ENCODE assay signal across 19 cellular contexts in the genomic region with DNA sequence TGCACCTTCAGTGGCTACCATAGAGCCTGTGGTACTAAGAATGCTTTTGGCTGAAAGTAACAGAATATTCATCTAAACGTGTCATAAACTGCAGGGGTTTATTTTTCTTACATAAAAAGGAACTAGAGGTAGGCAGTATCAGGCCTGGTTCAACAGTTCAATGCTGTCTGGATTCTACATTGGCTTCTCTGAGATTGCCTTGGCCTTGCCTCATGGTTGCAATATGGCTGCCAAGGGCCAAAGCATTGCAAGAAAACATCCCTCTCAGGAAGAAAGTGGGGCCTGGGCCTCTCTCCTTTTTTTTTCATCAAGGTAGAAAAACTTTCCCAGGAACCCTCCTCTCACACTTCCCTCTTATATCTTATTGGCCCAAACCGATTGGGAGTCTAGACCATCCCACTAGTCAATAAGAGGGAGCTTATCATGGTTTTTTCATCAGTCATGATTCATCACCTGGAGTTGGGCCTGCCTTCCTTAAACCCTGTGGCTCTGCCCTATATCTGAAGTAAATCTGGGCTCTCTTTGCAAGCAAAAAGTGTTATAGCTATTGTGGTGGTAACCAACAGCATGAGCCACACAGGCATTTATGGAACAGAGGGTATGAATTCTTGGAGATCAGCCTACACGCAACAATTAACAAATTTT. TPM values are rescaled to one million over a fixed set of nuclear protein-coding genes. Genes with fewer than 3 reads are reported as not detected.
DNase-seq lines count a peak whose midpoint lies in the region; ATAC-seq, FAIRE-seq and TF ChIP-seq lines count a peak whose summit lies in the region.
"Had no signal": no experiment of that assay in that cellular context is flagged by ENCODE, and none has a peak within 500 bp of the region (broad histone marks: within the 10 kb centered on the region; RNA-seq: fewer than 3 reads in every experiment).

No MANE protein-coding gene starts in this region.

- dilution Hi-C loops in mammary epithelial cell (cut with HindIII; ENCODE audit: low sequenced_read_pairs): no loop called here

- H3K9ac ChIP-seq in astrocyte (ENCODE audit: low read length) (no peak overlapping the region), mammary epithelial cell (ENCODE audit: insufficient read depth, low read length) (no peak overlapping the region)
- H3K9ac ChIP-seq: SK-N-SH had no signal

- H3K36me3 Mint-ChIP-seq in CD8-positive, alpha-beta T cell: peaks cover 9% of the 10 kb centered on the region
- H3K36me3 Mint-ChIP-seq in astrocyte (ENCODE audit: low read depth, unreplicated experiment): no peaks in the 10 kb centered on the region
- H3K36me3 Mint-ChIP-seq in stimulated activated memory B cell treated with anti-CD40 and anti-IgM and Interleukin-4, amounts not matched to agents 10 μg/mL and 1 μg/mL and 100 μg/mL, for 72 hours: peaks cover 1% of the 10 kb centered on the region

- H3K27me3 ChIP-seq in CD8-positive, alpha-beta T cell (ENCODE audit: insufficient read depth, low read length): no peaks in the 10 kb centered on the region
- H3K27me3 ChIP-seq in astrocyte (ENCODE audit: insufficient read depth, low read length) (no peaks in the 10 kb centered on the region), mammary epithelial cell (ENCODE audit: insufficient read depth, low read length) (no peaks in the 10 kb centered on the region)

- no peak overlapping the region for H3K4me3 ChIP-seq in CD8-positive, alpha-beta T cell (ENCODE audit: low read depth, low read length)
- no peak overlapping the region for H3K4me3 ChIP-seq in HEK293 (ENCODE audit: low read depth, low read length)
- no peak overlapping the region for H3K4me3 ChIP-seq in astrocyte (ENCODE audit: insufficient read depth, low read depth, low read length)
- H3K4me3 ChIP-seq in mammary epithelial cell (replicated peaks in 1 of 3; ENCODE audit: insufficient read depth in 1 of 3, low read depth in 2 of 3, low read length in 3 of 3): no peak overlapping the region
- H3K4me3 ChIP-seq: GM12878, HAP-1 had no signal

- H3K4me2 ChIP-seq in astrocyte (ENCODE audit: low read length) (no peak overlapping the region), mammary epithelial cell (ENCODE audit: insufficient read depth, low read depth, low read length) (no peak overlapping the region)
- H3K4me2 ChIP-seq: SK-N-SH had no signal

- ATAC-seq in CD8-positive, alpha-beta T cell: no peak
- no peak for ATAC-seq in stimulated activated memory B cell treated with anti-CD40 and anti-IgM and Interleukin-4, amounts not matched to agents 10 μg/mL and 1 μg/mL and 100 μg/mL, for 72 hours
- ATAC-seq: GM12878, Panc1, Right ventricle myocardium inferior had no signal

- no peaks in the 10 kb centered on the region for H3K27me3 Mint-ChIP-seq in CD8-positive, alpha-beta T cell (ENCODE audit: low read depth)
- H3K27me3 Mint-ChIP-seq in astrocyte (ENCODE audit: low read depth, unreplicated experiment): peaks cover 7% of the 10 kb centered on the region
- H3K27me3 Mint-ChIP-seq in stimulated activated memory B cell treated with anti-CD40 and anti-IgM and Interleukin-4, amounts not matched to agents 10 μg/mL and 1 μg/mL and 100 μg/mL, for 72 hours: no peaks in the 10 kb centered on the region
- H3K27me3 Mint-ChIP-seq: IgD-negative memory B cell had no signal

- no peak overlapping the region for H3K4me3 Mint-ChIP-seq in CD8-positive, alpha-beta T cell
- no peak overlapping the region for H3K4me3 Mint-ChIP-seq in astrocyte (ENCODE audit: unreplicated experiment)
- H3K4me3 Mint-ChIP-seq in stimulated activated memory B cell treated with anti-CD40 and anti-IgM and Interleukin-4, amounts not matched to agents 10 μg/mL and 1 μg/mL and 100 μg/mL, for 72 hours: no peak overlapping the region

- POLR2A ChIA-PET in CD8-positive, alpha-beta T cell (lab: Charles Lee): no interaction called here
- POLR2A ChIA-PET in HEK293 (lab: Yijun Ruan, JAX): no interaction called here

- no peak overlapping the region for H2AFZ ChIP-seq in astrocyte (ENCODE audit: low read depth, low read length)
- H2AFZ ChIP-seq in mammary epithelial cell (ENCODE audit: low read depth, low read length): no peak overlapping the region

- peaks cover 19% of the 10 kb centered on the region for H3K4me1 ChIP-seq in CD8-positive, alpha-beta T cell (ENCODE audit: insufficient read depth, low read length)
- H3K4me1 ChIP-seq in HEK293 (ENCODE audit: control insufficient read depth, insufficient read depth, low read length) (no peaks in the 10 kb centered on the region), astrocyte (ENCODE audit: insufficient read depth, low read length) (peaks cover 9% of the 10 kb centered on the region), mammary epithelial cell (ENCODE audit: insufficient read depth, low read length) (no peaks in the 10 kb centered on the region)

- no TSS peak for BruUV-seq in mammary epithelial cell (replicated peaks; lab: Mats Ljungman, UMichigan)

- in situ Hi-C loops in ACHN (cut with HindIII; ENCODE audit: low pct_ligation_motif_present, low pct_unique_long_range_greater_than_20kb, low sequenced_read_pairs): no loop called here
- in situ Hi-C loops in mammary epithelial cell (cut with MboI; ENCODE audit: low sequenced_read_pairs in 2 of 2): no loop called here

- no peak for DNase-seq in CD8-positive, alpha-beta T cell
- DNase-seq in astrocyte (ENCODE audit: low read depth) (no peak), ACHN (no peak), mammary epithelial cell (no peak)
- no peak for DNase-seq in stimulated activated CD4-positive, alpha-beta T cell treated with anti-CD3 and anti-CD28 coated beads, Interleukin-12 subunit alpha, Interleukin-12 subunit beta, amount 100 ng/mL, for 4 hours
- DNase-seq: AML-193, Calu3, NCI-H1105 treated with DMSO at 0.1 percent for 48 hours, NCI-H2107, SK-N-SH had no signal

- H3K4me1 Mint-ChIP-seq in CD8-positive, alpha-beta T cell (ENCODE audit: low read depth): peaks cover 18% of the 10 kb centered on the region
- no peaks in the 10 kb centered on the region for H3K4me1 Mint-ChIP-seq in astrocyte (ENCODE audit: low read depth, unreplicated experiment)
- peaks cover 16% of the 10 kb centered on the region for H3K4me1 Mint-ChIP-seq in stimulated activated memory B cell treated with anti-CD40 and anti-IgM and Interleukin-4, amounts not matched to agents 10 μg/mL and 1 μg/mL and 100 μg/mL, for 72 hours

- FAIRE-seq in astrocyte (lab: Jason Lieb, UNC): peak; percentile 17
- FAIRE-seq: GM12878, GM18507, HTR-8/SVneo had no signal

- no peak overlapping the region for H3K27ac ChIP-seq in CD8-positive, alpha-beta T cell (ENCODE audit: low read depth, low read length)
- H3K27ac ChIP-seq in HEK293 (ENCODE audit: extremely low read depth, low read depth, low read length): no peak overlapping the region
- H3K27ac ChIP-seq in astrocyte (ENCODE audit: low read depth, low read length): no peak overlapping the region
- H3K27ac ChIP-seq in mammary epithelial cell (ENCODE audit: insufficient read depth, low read depth, low read length): no peak overlapping the region

- H3K27ac Mint-ChIP-seq in CD8-positive, alpha-beta T cell: peak overlapping the region; percentile 90
- H3K27ac Mint-ChIP-seq in astrocyte (ENCODE audit: unreplicated experiment): no peak overlapping the region
- H3K27ac Mint-ChIP-seq in stimulated activated memory B cell treated with anti-CD40 and anti-IgM and Interleukin-4, amounts not matched to agents 10 μg/mL and 1 μg/mL and 100 μg/mL, for 72 hours: peak overlapping the region; percentile 85

- H3K9me3 Mint-ChIP-seq in CD8-positive, alpha-beta T cell: no peaks in the 10 kb centered on the region
- no peaks in the 10 kb centered on the region for H3K9me3 Mint-ChIP-seq in astrocyte (ENCODE audit: unreplicated experiment)
- H3K9me3 Mint-ChIP-seq in stimulated activated memory B cell treated with anti-CD40 and anti-IgM and Interleukin-4, amounts not matched to agents 10 μg/mL and 1 μg/mL and 100 μg/mL, for 72 hours: no peaks in the 10 kb centered on the region
- H3K9me3 Mint-ChIP-seq: IgD-negative memory B cell had no signal

- H3K79me2 ChIP-seq in astrocyte (ENCODE audit: insufficient read depth, low read length) (no peaks in the 10 kb centered on the region), mammary epithelial cell (ENCODE audit: insufficient read depth, low read length) (no peaks in the 10 kb centered on the region)

- CTCF ChIA-PET in CD8-positive, alpha-beta T cell (lab: Charles Lee): interaction anchor here (0.9 kb wide), 1 partner anchor 33 kb away, joined by 3 read pairs; no protein-coding TSS in a partner anchor
- CTCF ChIA-PET in HEK293 (lab: Yijun Ruan, JAX): interaction anchor here (0.7 kb wide), 1 partner anchor 18 kb away, joined by 3 read pairs; no protein-coding TSS in a partner anchor
- CTCF ChIA-PET in mammary epithelial cell (lab: Charles Lee; ENCODE audit: low non-redundant PET): no interaction called here

- no peaks in the 10 kb centered on the region for H3K36me3 ChIP-seq in CD8-positive, alpha-beta T cell (ENCODE audit: insufficient read depth, low read length)
- no peaks in the 10 kb centered on the region for H3K36me3 ChIP-seq in HEK293 (ENCODE audit: control insufficient read depth in 2 of 2, insufficient read depth in 1 of 2, low read length in 2 of 2)
- H3K36me3 ChIP-seq in astrocyte (ENCODE audit: insufficient read depth, low read length): no peaks in the 10 kb centered on the region
- no peaks in the 10 kb centered on the region for H3K36me3 ChIP-seq in mammary epithelial cell (ENCODE audit: insufficient read depth, low read length)
- H3K36me3 ChIP-seq: HAP-1 had no signal

- intact Hi-C loops in CD8-positive, alpha-beta T cell (cut with DNase I, micrococcal nuclease): no loop called here
- intact Hi-C loops in mammary epithelial cell (cut with micrococcal nuclease): no loop called here

- 58% methylated on average over 3 of the region's 3 CpGs for WGBS in mammary epithelial cell (ENCODE audit: low coverage, missing lambda C conversion rate)

- TF ChIP-seq CTCF in CD8-positive, alpha-beta T cell (IDR thresholded peaks at IDR 0.05): no peak
- TF ChIP-seq CTCF in HEK293 (tag by site-specific recombination; IDR thresholded peaks at IDR 0.05): no peak
- no peak for TF ChIP-seq CTCF in astrocyte (IDR thresholded peaks at IDR 0.05; ENCODE audit: insufficient read depth, low read depth, low read length)
- TF ChIP-seq CTCF in mammary epithelial cell (conservative IDR thresholded peaks at IDR 0.05 in 1 of 2, IDR thresholded peaks at IDR 0.05 in 1 of 2; ENCODE audit: extremely low read depth in 1 of 2, insufficient read depth in 1 of 2, low read depth in 1 of 2, low read length in 2 of 2): no peak

- H4K20me1 ChIP-seq in astrocyte (ENCODE audit: insufficient read depth, low read length) (no peaks in the 10 kb centered on the region), mammary epithelial cell (ENCODE audit: insufficient read depth, low read length) (no peaks in the 10 kb centered on the region)

- H3K9me3 ChIP-seq in CD8-positive, alpha-beta T cell (ENCODE audit: low read length): no peaks in the 10 kb centered on the region
- H3K9me3 ChIP-seq in HEK293 (ENCODE audit: control insufficient read depth, insufficient read depth, low read depth, low read length) (no peaks in the 10 kb centered on the region), astrocyte (ENCODE audit: insufficient read depth, low read depth, low read length) (no peaks in the 10 kb centered on the region), mammary epithelial cell (replicated peaks; ENCODE audit: insufficient read depth, low read length) (no peaks in the 10 kb centered on the region)
- H3K9me3 ChIP-seq: HAP-1, SK-N-SH had no signal

RNA-seq across cellular contexts. Expression of gene DOCK11, which starts 1.8 kb away (rescaled TPM):
- total RNA-seq in CD8-positive, alpha-beta T cell: 10 to 100 TPM; 52.8 to 57.9 TPM
- total RNA-seq in astrocyte (4.7 and 5.3 TPM in 2 replicates), mammary epithelial cell (1 to 10 TPM; 1.3 to 4.4 TPM)
- 2.2 TPM for polyA plus RNA-seq in mammary epithelial cell
- 1.2 TPM for polyA minus RNA-seq in mammary epithelial cell
